ENCODE assay signal across 8 cellular contexts in genomic region chr15:66387176-66388056, GRCh38. TPM values are rescaled to one million over a fixed set of nuclear protein-coding genes. Genes with fewer than 3 reads are reported as not detected.
DNase-seq lines count a peak whose midpoint lies in the region; ATAC-seq, FAIRE-seq and TF ChIP-seq lines count a peak whose summit lies in the region.

No MANE protein-coding gene starts in this region.

- DNase-seq in GM12865 (ENCODE audit: low read depth) (peak; percentile 70), NCI-H748 treated with DMSO at 0.1 percent for 48 hours (lab: John Stamatoyannopoulos, UW) (peak; percentile 5), endothelial cell of umbilical vein (ENCODE audit: low read depth, low spot score) (peak; percentile 78), AML-193 (lab: John Stamatoyannopoulos, UW) (no peak)
- DNase-seq in activated CD8-positive, alpha-beta memory T cell treated with anti-CD3 and anti-CD28 coated beads, Interleukin-2, amount 50 U/mL, for 48 hours = peak; percentile 90
- DNase-seq in stimulated activated CD8-positive, alpha-beta memory T cell treated with anti-CD3 and anti-CD28 coated beads, Interleukin-4, amount 100 ng/mL, for 24 hours (ENCODE audit: low read depth) = peak; percentile 67

- H4K20me1 ChIP-seq in endothelial cell of umbilical vein (replicated peaks; ENCODE audit: control insufficient read depth, extremely low read depth, insufficient read depth, low read length) = no peaks in the 10 kb centered on the region

- H2AFZ ChIP-seq in endothelial cell of umbilical vein (ENCODE audit: low read depth, low read length) = peak overlapping the region; percentile 47

- TF ChIP-seq CTCF in GM12865 (IDR thresholded peaks at IDR 0.05; ENCODE audit: insufficient read depth, low read depth, low read length, missing control alignments) = peak; percentile 36
- TF ChIP-seq CTCF in endothelial cell of umbilical vein (IDR thresholded peaks at IDR 0.05; ENCODE audit: extremely low read depth in 1 of 2, insufficient read depth in 1 of 2, low read depth in 1 of 2, low read length in 2 of 2) = peak; percentile 14 to 55

- peak; percentile 20 for ATAC-seq in HG02571 (IDR thresholded peaks at IDR 0.05; ENCODE audit: unreplicated experiment)

- CTCF ChIA-PET in endothelial cell of umbilical vein (lab: Charles Lee) = interaction anchor here (0.5 to 5.3 kb wide), 22 partner anchors 9 to 116 kb away, joined by 3 to 100 read pairs (median 5); partner anchors contain the start of gene SNAPC5

- H3K27ac ChIP-seq in endothelial cell of umbilical vein (ENCODE audit: insufficient read depth, low read depth, low read length) = peak overlapping the region; percentile 83
- H3K27ac ChIP-seq in mucosa of rectum (ENCODE audit: low read depth in 2 of 2, low read length in 2 of 2) = peak overlapping the region; percentile 83 to 86

- peaks cover 57% of the 10 kb centered on the region for H3K79me2 ChIP-seq in endothelial cell of umbilical vein (ENCODE audit: control insufficient read depth, insufficient read depth, low read length)

- peak; percentile 83 for FAIRE-seq in endothelial cell of umbilical vein (lab: Jason Lieb, UNC)

- H3K4me3 ChIP-seq in GM12865 (ENCODE audit: low read depth, low read length) (peak overlapping the region; percentile 63), endothelial cell of umbilical vein (replicated peaks in 1 of 3; ENCODE audit: insufficient read depth in 1 of 3, low read depth in 1 of 3, low read length in 3 of 3) (peak overlapping the region; percentile 78 to 93 (median 81)), mucosa of rectum (ENCODE audit: low read length in 2 of 2) (peak overlapping the region; percentile 80 to 83)

- peak; percentile 21 for TF ChIP-seq POLR2A in endothelial cell of umbilical vein (IDR thresholded peaks at IDR 0.05; ENCODE audit: low read depth, low read length)

- POLR2A ChIA-PET in endothelial cell of umbilical vein (lab: Charles Lee) = interaction anchor here (0.6 to 2.6 kb wide), 5 partner anchors 18 to 120 kb away, joined by 3 to 19 read pairs (median 3); partner anchors contain the start of gene SNAPC5

- H3K4me1 ChIP-seq in endothelial cell of umbilical vein (ENCODE audit: control insufficient read depth, extremely low read depth, insufficient read depth, low read length) (peaks cover 31% of the 10 kb centered on the region), mucosa of rectum (ENCODE audit: control insufficient read depth in 2 of 2, insufficient read depth in 2 of 2, low read length in 2 of 2) (peaks cover 11 to 15% of the 10 kb centered on the region in 2 donors)

- no peaks in the 10 kb centered on the region for H3K27me3 ChIP-seq in endothelial cell of umbilical vein (ENCODE audit: control insufficient read depth in 2 of 2, insufficient read depth in 2 of 2, low read length in 2 of 2)
- H3K27me3 ChIP-seq in mucosa of rectum (ENCODE audit: control insufficient read depth in 2 of 2, insufficient read depth in 2 of 2, low read length in 2 of 2) = no peaks in the 10 kb centered on the region

- intact Hi-C loops in endothelial cell of umbilical vein (cut with micrococcal nuclease) = loop anchor here (2.0 kb wide), 1 partner anchor 93 kb away; no protein-coding TSS in a partner anchor

- dilution Hi-C loops in endothelial cell of umbilical vein (cut with MboI; ENCODE audit: extremely low pct_ligation_motif_present, low sequenced_read_pairs) = no loop called here

- H3K9me3 ChIP-seq in endothelial cell of umbilical vein (replicated peaks; ENCODE audit: control insufficient read depth, insufficient read depth, low read length) = no peaks in the 10 kb centered on the region
- no peaks in the 10 kb centered on the region for H3K9me3 ChIP-seq in mucosa of rectum (ENCODE audit: control insufficient read depth in 2 of 2, low read length in 2 of 2)

- peak overlapping the region; percentile 81 for H3K9ac ChIP-seq in endothelial cell of umbilical vein (replicated peaks; ENCODE audit: extremely low read depth, insufficient read depth, low read length)
- H3K9ac ChIP-seq in mucosa of rectum (ENCODE audit: low read depth in 1 of 2, low read length in 2 of 2) = peak overlapping the region; percentile 57 to 82

- H3K4me2 ChIP-seq in endothelial cell of umbilical vein (ENCODE audit: insufficient read depth, low read length) = peak overlapping the region; percentile 97

- no peaks in the 10 kb centered on the region for H3K9me1 ChIP-seq in endothelial cell of umbilical vein (replicated peaks; ENCODE audit: control insufficient read depth, extremely low read depth, insufficient read depth, low read length)

- TSS peak; percentile 29 for BruUV-seq in endothelial cell of umbilical vein (replicated peaks; lab: Mats Ljungman, UMichigan)

- H3K36me3 ChIP-seq in endothelial cell of umbilical vein (ENCODE audit: control insufficient read depth in 2 of 2, extremely low read depth in 1 of 2, insufficient read depth in 2 of 2, low read length in 2 of 2) (no peaks in the 10 kb centered on the region), mucosa of rectum (ENCODE audit: control insufficient read depth in 2 of 2, insufficient read depth in 2 of 2, low read length in 2 of 2) (no peaks in the 10 kb centered on the region)

TF ChIP-seq in endothelial cell of umbilical vein, 7 proteins besides CTCF, POLR2A, EP300 and RAD21:
- no peak for TF ChIP-seq MAX (IDR thresholded peaks at IDR 0.05; ENCODE audit: insufficient read depth, insufficient read length)
- TF ChIP-seq GATA2 (IDR thresholded peaks at IDR 0.05; ENCODE audit: insufficient read depth, insufficient read length, low read depth, low read length) = no peak
- peak; percentile 47 for TF ChIP-seq POLR2AphosphoS5 (IDR thresholded peaks at IDR 0.05; ENCODE audit: insufficient read depth, low read depth, low read length)
- TF ChIP-seq FOS (IDR thresholded peaks at IDR 0.05; ENCODE audit: borderline replicate concordance, insufficient read depth, low read length) = peak; percentile 62

RNA-seq across cellular contexts. Expression of gene MAP2K1, which starts 0.7 kb away (rescaled TPM):
- total RNA-seq in endothelial cell of umbilical vein = 45.1 and 45.5 TPM in 2 replicates
- polyA plus RNA-seq in endothelial cell of umbilical vein = 22.3 and 30.9 TPM in 2 replicates
- 20.1 and 24.3 TPM in 2 replicates for polyA plus RNA-seq in endothelial cell of umbilical vein (2011; cell fraction: cytosol; rRNA removed)
- 19.2 and 23.8 TPM in 2 replicates for polyA plus RNA-seq in endothelial cell of umbilical vein (2011; cell fraction: nucleus; rRNA removed)
- 40.0 and 56.7 TPM in 2 replicates for polyA plus RNA-seq in endothelial cell of umbilical vein (2012)
- polyA minus RNA-seq in endothelial cell of umbilical vein = 23.7 and 27.3 TPM in 2 replicates
- 13.8 TPM for polyA minus RNA-seq in endothelial cell of umbilical vein (2011; cell fraction: cytosol; rRNA and poly(A)+ RNA removed)
- 9.2 and 12.0 TPM in 2 replicates for polyA minus RNA-seq in endothelial cell of umbilical vein (2011; cell fraction: nucleus; rRNA and poly(A)+ RNA removed)

RNA-seq across cellular contexts. Expression of gene TIPIN, which starts 30.9 kb away (rescaled TPM):
- total RNA-seq in endothelial cell of umbilical vein = 15.4 and 16.2 TPM in 2 replicates
- 2.7 and 3.6 TPM in 2 replicates for polyA plus RNA-seq in endothelial cell of umbilical vein
- polyA plus RNA-seq in endothelial cell of umbilical vein (2011; cell fraction: cytosol; rRNA removed) = 6.7 and 7.0 TPM in 2 replicates
- 5.0 and 6.0 TPM in 2 replicates for polyA plus RNA-seq in endothelial cell of umbilical vein (2011; cell fraction: nucleus; rRNA removed)
- 12.0 and 18.6 TPM in 2 replicates for polyA plus RNA-seq in endothelial cell of umbilical vein (2012)
- 2.0 and 2.3 TPM in 2 replicates for polyA minus RNA-seq in endothelial cell of umbilical vein
- polyA minus RNA-seq in endothelial cell of umbilical vein (2011; cell fraction: cytosol; rRNA and poly(A)+ RNA removed) = 13.4 TPM
- polyA minus RNA-seq in endothelial cell of umbilical vein (2011; cell fraction: nucleus; rRNA and poly(A)+ RNA removed) = 2.4 and 3.9 TPM in 2 replicates

Comparison
In these comparisons a context has a peak if more than half of its experiments do, and no peak if none do; other contexts are left out.
1. DNase-seq: peak in GM12865 (single experiment), NCI-H748 treated with DMSO at 0.1 percent for 48 hours (single experiment), activated CD8-positive, alpha-beta memory T cell treated with anti-CD3 and anti-CD28 coated beads, Interleukin-2, amount 50 U/mL, for 48 hours (single experiment), endothelial cell of umbilical vein (single experiment) and stimulated activated CD8-positive, alpha-beta memory T cell treated with anti-CD3 and anti-CD28 coated beads, Interleukin-4, amount 100 ng/mL, for 24 hours (single experiment); none in AML-193 (0 of 2).
2. Peak in every context shown above with its lines, with median percentiles within 50 percentile points of each other: H3K4me3 ChIP-seq.